Comparison of ENCODE assay signal across 8 cellular contexts in genomic region chr19:11587302-11587972, GRCh38. TPM values are rescaled to one million over a fixed set of nuclear protein-coding genes. Genes with fewer than 3 reads are reported as not detected.
A peak's percentile ranks its signal among the peaks of the same experiment; 100 is the strongest.
DNase-seq lines count a peak whose midpoint lies in the region; ATAC-seq and TF ChIP-seq lines count a peak whose summit lies in the region.

No MANE protein-coding gene starts in this region.

- TF ChIP-seq CTCF in GM10266 (IDR thresholded peaks at IDR 0.05; ENCODE audit: control insufficient read depth, insufficient read depth, low read depth, missing control alignments) (peak; percentile 99), psoas muscle (IDR thresholded peaks at IDR 0.05) (peak; percentile 88)

- WGBS in psoas muscle, 3 donors: 2 to 4% (median 3%) methylated on average over 6 to 7 of the region's 7 CpGs

- no peaks in the 10 kb centered on the region for H3K27me3 ChIP-seq in psoas muscle (ENCODE audit: insufficient read depth in 3 of 3, low read length in 2 of 3)

- no peaks in the 10 kb centered on the region for H3K9me3 Mint-ChIP-seq in activated naive CD4-positive, alpha-beta T cell treated with anti-CD3 and anti-CD28 coated beads, Interleukin-2, amount 50 U/mL, for 72 hours

- H3K36me3 Mint-ChIP-seq in activated naive CD4-positive, alpha-beta T cell treated with anti-CD3 and anti-CD28 coated beads, Interleukin-2, amount 50 U/mL, for 72 hours: no peaks in the 10 kb centered on the region

- no peaks in the 10 kb centered on the region for H3K4me1 ChIP-seq in psoas muscle

- peak; percentile 79 for DNase-seq in GM10266 (ENCODE audit: extremely low spot score)
- DNase-seq in NCI-H1092 (lab: John Stamatoyannopoulos, UW): peak; percentile 70
- peak; percentile 57 for DNase-seq in SKM-1 (lab: John Stamatoyannopoulos, UW; ENCODE audit: unreplicated experiment)
- peak; percentile 84 to 85 for DNase-seq in activated naive CD4-positive, alpha-beta T cell treated with anti-CD3 and anti-CD28 coated beads, Interleukin-2, amount 50 U/mL, for 72 hours (ENCODE audit: low spot score in 2 of 2)
- peak; percentile 85 for DNase-seq in Right ventricle myocardium inferior (ENCODE audit: missing footprints)
- peak; percentile 74 to 81 for DNase-seq in psoas muscle
- peak; percentile 77 for DNase-seq in ureter (ENCODE audit: low spot score)
- no peak for DNase-seq in mesenteric fat pad (ENCODE audit: low spot score)

- no peaks in the 10 kb centered on the region for H3K9me3 ChIP-seq in psoas muscle

- H3K36me3 ChIP-seq in psoas muscle (ENCODE audit: insufficient read depth in 1 of 2, low read depth in 1 of 2): no peaks in the 10 kb centered on the region

- no peak overlapping the region for H3K27ac ChIP-seq in psoas muscle

- peak overlapping the region; percentile 60 to 77 for H3K27ac Mint-ChIP-seq in activated naive CD4-positive, alpha-beta T cell treated with anti-CD3 and anti-CD28 coated beads, Interleukin-2, amount 50 U/mL, for 72 hours

- intact Hi-C loops in Right ventricle myocardium inferior (cut with DNase I): loop anchor here (2.0 to 5.0 kb wide), 3 partner anchors 29 to 295 kb away; partner anchors contain the start of gene ELOF1
- intact Hi-C loops in psoas muscle (cut with DNase I): loop anchor here (2.0 to 10.0 kb wide), 4 partner anchors 90 to 295 kb away; partner anchors contain the start of genes EPOR (in 1 of the 2) and TSPAN16 (in 1 of the 2)

- no peak overlapping the region for H3K4me3 ChIP-seq in psoas muscle

- ATAC-seq in activated naive CD4-positive, alpha-beta T cell treated with anti-CD3 and anti-CD28 coated beads, Interleukin-2, amount 50 U/mL, for 72 hours: peak; percentile 88 to 94
- ATAC-seq in Right ventricle myocardium inferior (peak; percentile 89), psoas muscle (peak; percentile 85 to 92 (median 90))

RNA-seq across cellular contexts. Expression of gene ZNF627, which starts 9.8 kb away (rescaled TPM):
- total RNA-seq in activated naive CD4-positive, alpha-beta T cell treated with anti-CD3 and anti-CD28 coated beads, Interleukin-2, amount 50 U/mL, for 72 hours: 1 to 10 TPM; 5.8 to 6.7 TPM
- total RNA-seq in Right ventricle myocardium inferior: 4.9 TPM
- total RNA-seq in psoas muscle: 1 to 10 TPM; 2.9 to 5.6 (median 4.5) TPM
- polyA plus RNA-seq in psoas muscle: 1 to 10 TPM; 2.6 to 4.3 (median 2.9) TPM
- 20.7 TPM for total RNA-seq in ureter
- 5.4 TPM for total RNA-seq in mesenteric fat pad

RNA-seq across cellular contexts. Expression of gene ACP5, which starts 10.0 kb away (rescaled TPM):
- 10 to 100 TPM; 20.3 to 30.0 TPM for total RNA-seq in activated naive CD4-positive, alpha-beta T cell treated with anti-CD3 and anti-CD28 coated beads, Interleukin-2, amount 50 U/mL, for 72 hours
- total RNA-seq in Right ventricle myocardium inferior (2.3 TPM), psoas muscle (1 to 10 TPM; 1.3 to 2.7 (median 1.9) TPM), ureter (19.9 TPM), mesenteric fat pad (35.0 TPM)
- polyA plus RNA-seq in psoas muscle: under 1 TPM; 0.44 to 0.78 (median 0.62) TPM

RNA-seq across cellular contexts. Expression of gene ELOF1, which starts 28.4 kb away (rescaled TPM):
- 10 to 100 TPM; 43.1 to 64.1 TPM for total RNA-seq in activated naive CD4-positive, alpha-beta T cell treated with anti-CD3 and anti-CD28 coated beads, Interleukin-2, amount 50 U/mL, for 72 hours
- 33.5 TPM for total RNA-seq in Right ventricle myocardium inferior
- 10 to 100 TPM; 24.3 to 47.3 (median 33.2) TPM for total RNA-seq in psoas muscle
- 10 to 100 TPM; 64.6 to 82.5 (median 72.2) TPM for polyA plus RNA-seq in psoas muscle
- total RNA-seq in ureter: 46.2 TPM
- total RNA-seq in mesenteric fat pad: 35.0 TPM

RNA-seq across cellular contexts. Expression of gene CNN1, which starts 48.8 kb away (rescaled TPM):
- total RNA-seq in activated naive CD4-positive, alpha-beta T cell treated with anti-CD3 and anti-CD28 coated beads, Interleukin-2, amount 50 U/mL, for 72 hours: not detected
- total RNA-seq in Right ventricle myocardium inferior (174 TPM), psoas muscle (10 to 100 TPM in 1 of 4 donors, 1 to 10 TPM in 3; 1.9 to 11.9 (median 5.6) TPM), ureter (301 TPM), mesenteric fat pad (21.8 TPM)
- polyA plus RNA-seq in psoas muscle: 10 to 100 TPM in 1 of 3 donors, 1 to 10 TPM in 2; 4.4 to 11.0 (median 5.7) TPM

RNA-seq across cellular contexts. Expression of gene ECSIT, which starts 58.5 kb away (rescaled TPM):
- 10 to 100 TPM; 43.0 to 73.3 TPM for total RNA-seq in activated naive CD4-positive, alpha-beta T cell treated with anti-CD3 and anti-CD28 coated beads, Interleukin-2, amount 50 U/mL, for 72 hours
- total RNA-seq in Right ventricle myocardium inferior (172 TPM), psoas muscle (100 to 1,000 TPM in 2 of 4 donors, 10 to 100 TPM in 2; 84.3 to 113 (median 101) TPM), ureter (43.7 TPM), mesenteric fat pad (28.4 TPM)
- 100 to 1,000 TPM; 136 to 196 (median 162) TPM for polyA plus RNA-seq in psoas muscle
